Comparison of ENCODE assay signal across 8 cellular contexts in genomic region chr9:99103909-99104458, GRCh38. TPM values are rescaled to one million over a fixed set of nuclear protein-coding genes. Genes with fewer than 3 reads are reported as not detected.
DNase-seq lines count a peak whose midpoint lies in the region; ATAC-seq and TF ChIP-seq lines count a peak whose summit lies in the region.

No MANE protein-coding gene starts in this region.

- H3K27ac Mint-ChIP-seq in activated naive CD8-positive, alpha-beta T cell treated with anti-CD3 and anti-CD28 coated beads for 36 hours, result peak overlapping the region; percentile 79

- H3K4me1 Mint-ChIP-seq in activated naive CD8-positive, alpha-beta T cell treated with anti-CD3 and anti-CD28 coated beads for 36 hours, result peaks cover 38% of the 10 kb centered on the region

- no peak for TF ChIP-seq POLR2A in gastrocnemius medialis (IDR thresholded peaks at IDR 0.05)

- peaks cover 4% of the 10 kb centered on the region for H3K36me3 Mint-ChIP-seq in activated naive CD8-positive, alpha-beta T cell treated with anti-CD3 and anti-CD28 coated beads for 36 hours

- H3K9me3 Mint-ChIP-seq in activated naive CD8-positive, alpha-beta T cell treated with anti-CD3 and anti-CD28 coated beads for 36 hours, result peaks cover 7% of the 10 kb centered on the region

- intact Hi-C loops in right cardiac atrium (cut with DNase I) (no loop called here), gastrocnemius medialis (cut with DNase I; ENCODE audit: low total_unique reads) (loop anchor here (2.0 to 10.0 kb wide), 4 partner anchors 37 to 711 kb away; partner anchors contain the start of gene ANKS6)

- in situ Hi-C loops in gastrocnemius medialis (cut with MboI; ENCODE audit: low sequenced_read_pairs in 4 of 4), result no loop called here

- H3K4me3 Mint-ChIP-seq in activated naive CD8-positive, alpha-beta T cell treated with anti-CD3 and anti-CD28 coated beads for 36 hours, result peak overlapping the region; percentile 84

- H3K27me3 ChIP-seq in right cardiac atrium (ENCODE audit: control insufficient read depth, insufficient read depth) (no peaks in the 10 kb centered on the region), gastrocnemius medialis (no peaks in the 10 kb centered on the region)

- H3K27ac ChIP-seq in right cardiac atrium (ENCODE audit: low read length) (peak overlapping the region; percentile 85), gastrocnemius medialis (peak overlapping the region; percentile 80 to 90 (median 88))

- H3K4me1 ChIP-seq in right cardiac atrium (ENCODE audit: control insufficient read depth, insufficient read depth, low read length), result peaks cover 5% of the 10 kb centered on the region
- H3K4me1 ChIP-seq in gastrocnemius medialis, result peaks cover 38 to 43% of the 10 kb centered on the region in 2 donors

- H3K27me3 Mint-ChIP-seq in activated naive CD8-positive, alpha-beta T cell treated with anti-CD3 and anti-CD28 coated beads for 36 hours, result no peaks in the 10 kb centered on the region

- H3K4me3 ChIP-seq in right cardiac atrium (ENCODE audit: low read length), result peak overlapping the region; percentile 98
- peak overlapping the region; percentile 73 to 86 (median 85) for H3K4me3 ChIP-seq in gastrocnemius medialis

- no peaks in the 10 kb centered on the region for H3K9me3 ChIP-seq in right cardiac atrium (ENCODE audit: control insufficient read depth, low read length)
- H3K9me3 ChIP-seq in gastrocnemius medialis, result no peaks in the 10 kb centered on the region

- no peaks in the 10 kb centered on the region for H3K36me3 ChIP-seq in gastrocnemius medialis

- DNase-seq in NCI-H2227 (lab: John Stamatoyannopoulos, UW; ENCODE audit: unreplicated experiment) (peak; percentile 1), NCI-H2227 treated with DMSO at 0.1 percent for 48 hours (lab: John Stamatoyannopoulos, UW) (no peak), right cardiac atrium (peak in 2 of 3 donors; percentile 63 to 68), gastrocnemius medialis (no peak), NCI-H2196 treated with DMSO at 0.1 percent for 48 hours (lab: John Stamatoyannopoulos, UW; ENCODE audit: unreplicated experiment) (no peak), D341Med (ENCODE audit: low spot score) (no peak)
- no peak for DNase-seq in activated naive CD8-positive, alpha-beta T cell treated with anti-CD3 and anti-CD28 coated beads for 36 hours

- no peak for TF ChIP-seq CTCF in gastrocnemius medialis (IDR thresholded peaks at IDR 0.05 in 4 of 5, conservative IDR thresholded peaks at IDR 0.05 in 1 of 5)

- WGBS in right cardiac atrium, result 16% methylated on average over 14 of the region's 14 CpGs

- peak in 1 of 2 donors; percentile 5 for ATAC-seq in right cardiac atrium
- peak in 1 of 2 donors; percentile 2 for ATAC-seq in gastrocnemius medialis
- ATAC-seq in HG03378 (IDR thresholded peaks at IDR 0.05; ENCODE audit: unreplicated experiment), result no peak

RNA-seq across cellular contexts. Expression of gene TGFBR1, which starts 0.9 kb away (rescaled TPM):
- total RNA-seq in activated naive CD8-positive, alpha-beta T cell treated with anti-CD3 and anti-CD28 coated beads for 36 hours, result 10 to 100 TPM; 30.4 to 32.1 TPM
- total RNA-seq in right cardiac atrium (10 to 100 TPM; 13.3 to 25.8 (median 15.0) TPM), gastrocnemius medialis (10 to 100 TPM; 13.5 to 19.0 (median 14.3) TPM)
- 4.3 TPM for polyA plus RNA-seq in right cardiac atrium

Comparison
In these comparisons a context has a peak if more than half of its experiments do, and no peak if none do; other contexts are left out.
1. DNase-seq: peak in NCI-H2227 (single experiment) and right cardiac atrium (2 of 3); none in NCI-H2227 treated with DMSO at 0.1 percent for 48 hours (single experiment), activated naive CD8-positive, alpha-beta T cell treated with anti-CD3 and anti-CD28 coated beads for 36 hours (single experiment), gastrocnemius medialis (0 of 2), NCI-H2196 treated with DMSO at 0.1 percent for 48 hours (single experiment) and D341Med (single experiment).